Comparison of ENCODE assay signal across 1 cellular context in the genomic region with DNA sequence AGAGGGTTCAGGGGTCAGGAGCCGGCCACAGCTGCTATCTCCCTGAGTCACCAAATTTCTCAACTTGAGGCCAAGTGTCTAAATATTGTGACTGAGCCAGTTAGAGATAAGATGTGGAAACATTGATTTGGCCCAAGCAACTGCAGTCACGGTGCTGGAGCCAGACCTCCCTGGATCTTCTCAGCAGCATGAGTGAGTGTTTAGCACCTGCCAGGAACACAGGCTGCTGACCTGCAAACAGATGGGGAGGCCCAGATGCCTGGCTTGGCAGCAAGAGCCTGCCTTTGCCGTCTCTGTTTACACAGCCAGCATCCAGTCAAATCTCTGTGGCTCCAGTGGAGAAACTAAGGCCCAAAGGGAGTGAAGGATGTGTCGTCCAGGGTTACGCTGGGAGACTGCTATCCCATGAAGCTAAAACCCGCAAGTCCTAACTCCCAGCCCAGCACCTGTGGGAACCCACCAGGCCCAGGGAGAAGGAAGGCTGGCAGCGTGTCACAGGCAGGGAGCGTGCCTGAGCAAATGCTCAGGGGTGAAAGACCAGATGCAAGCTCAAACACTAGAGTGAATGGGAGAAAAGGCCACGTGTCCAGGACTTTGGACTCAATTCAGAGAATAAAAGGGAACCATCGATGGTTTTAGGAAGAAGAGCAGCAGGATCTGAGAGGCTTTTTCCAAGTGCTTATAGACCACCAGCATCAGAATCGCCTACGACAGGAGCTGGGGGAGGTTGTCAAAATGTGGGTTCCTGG.
A peak's percentile ranks its signal among the peaks of the same experiment; 100 is the strongest.
TF ChIP-seq lines count a peak whose summit lies in the region.

No MANE protein-coding gene starts in this region.

TF ChIP-seq in HepG2, 621 proteins besides CTCF, POLR2A, EP300 and RAD21 (continued from another document and continues in another):
- TF ChIP-seq, protein P1, sequence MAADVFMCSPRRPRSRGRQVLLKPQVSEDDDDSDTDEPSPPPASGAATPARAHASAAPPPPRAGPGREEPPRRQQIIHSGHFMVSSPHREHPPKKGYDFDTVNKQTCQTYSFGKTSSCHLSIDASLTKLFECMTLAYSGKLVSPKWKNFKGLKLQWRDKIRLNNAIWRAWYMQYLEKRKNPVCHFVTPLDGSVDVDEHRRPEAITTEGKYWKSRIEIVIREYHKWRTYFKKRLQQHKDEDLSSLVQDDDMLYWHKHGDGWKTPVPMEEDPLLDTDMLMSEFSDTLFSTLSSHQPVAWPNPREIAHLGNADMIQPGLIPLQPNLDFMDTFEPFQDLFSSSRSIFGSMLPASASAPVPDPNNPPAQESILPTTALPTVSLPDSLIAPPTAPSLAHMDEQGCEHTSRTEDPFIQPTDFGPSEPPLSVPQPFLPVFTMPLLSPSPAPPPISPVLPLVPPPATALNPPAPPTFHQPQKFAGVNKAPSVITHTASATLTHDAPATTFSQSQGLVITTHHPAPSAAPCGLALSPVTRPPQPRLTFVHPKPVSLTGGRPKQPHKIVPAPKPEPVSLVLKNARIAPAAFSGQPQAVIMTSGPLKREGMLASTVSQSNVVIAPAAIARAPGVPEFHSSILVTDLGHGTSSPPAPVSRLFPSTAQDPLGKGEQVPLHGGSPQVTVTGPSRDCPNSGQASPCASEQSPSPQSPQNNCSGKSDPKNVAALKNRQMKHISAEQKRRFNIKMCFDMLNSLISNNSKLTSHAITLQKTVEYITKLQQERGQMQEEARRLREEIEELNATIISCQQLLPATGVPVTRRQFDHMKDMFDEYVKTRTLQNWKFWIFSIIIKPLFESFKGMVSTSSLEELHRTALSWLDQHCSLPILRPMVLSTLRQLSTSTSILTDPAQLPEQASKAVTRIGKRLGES (CRISPR knock-in tag; IDR thresholded peaks at IDR 0.05; ENCODE audit: borderline replicate concordance), result peak; percentile 76; the same call in 1 of the 2 replicates
- 0 out of 2 replicates have a peak, but pooled peaks have one; percentile 80 for TF ChIP-seq FIP1L1 (IDR thresholded peaks at IDR 0.05; ENCODE audit: borderline replicate concordance, insufficient read depth, low read depth, low read length)
- TF ChIP-seq, protein P2, sequence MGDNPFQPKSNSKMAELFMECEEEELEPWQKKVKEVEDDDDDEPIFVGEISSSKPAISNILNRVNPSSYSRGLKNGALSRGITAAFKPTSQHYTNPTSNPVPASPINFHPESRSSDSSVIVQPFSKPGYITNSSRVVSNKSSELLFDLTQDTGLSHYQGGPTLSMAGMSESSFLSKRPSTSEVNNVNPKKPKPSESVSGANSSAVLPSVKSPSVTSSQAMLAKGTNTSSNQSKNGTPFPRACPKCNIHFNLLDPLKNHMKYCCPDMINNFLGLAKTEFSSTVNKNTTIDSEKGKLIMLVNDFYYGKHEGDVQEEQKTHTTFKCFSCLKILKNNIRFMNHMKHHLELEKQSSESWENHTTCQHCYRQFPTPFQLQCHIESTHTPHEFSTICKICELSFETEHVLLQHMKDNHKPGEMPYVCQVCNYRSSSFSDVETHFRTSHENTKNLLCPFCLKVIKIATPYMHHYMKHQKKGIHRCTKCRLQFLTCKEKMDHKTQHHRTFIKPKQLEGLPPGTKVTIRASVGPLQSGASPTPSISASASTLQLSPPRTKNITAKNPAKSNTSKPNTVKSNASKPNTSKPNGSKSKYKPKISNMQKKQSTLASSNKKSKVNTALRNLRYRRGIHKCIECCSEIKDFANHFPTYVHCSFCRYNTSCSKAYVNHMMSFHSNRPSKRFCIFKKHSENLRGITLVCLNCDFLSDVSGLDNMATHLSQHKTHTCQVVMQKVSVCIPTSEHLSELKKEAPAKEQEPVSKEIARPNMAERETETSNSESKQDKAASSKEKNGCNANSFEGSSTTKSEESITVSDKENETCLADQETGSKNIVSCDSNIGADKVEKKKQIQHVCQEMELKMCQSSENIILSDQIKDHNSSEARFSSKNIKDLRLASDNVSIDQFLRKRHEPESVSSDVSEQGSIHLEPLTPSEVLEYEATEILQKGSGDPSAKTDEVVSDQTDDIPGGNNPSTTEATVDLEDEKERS (CRISPR knock-in tag; IDR thresholded peaks at IDR 0.05), result peak; percentile 93
- peak; percentile 64 for TF ChIP-seq HMG20A (CRISPR knock-in tag; IDR thresholded peaks at IDR 0.05; ENCODE audit: borderline replicate concordance)
- TF ChIP-seq, protein P3, sequence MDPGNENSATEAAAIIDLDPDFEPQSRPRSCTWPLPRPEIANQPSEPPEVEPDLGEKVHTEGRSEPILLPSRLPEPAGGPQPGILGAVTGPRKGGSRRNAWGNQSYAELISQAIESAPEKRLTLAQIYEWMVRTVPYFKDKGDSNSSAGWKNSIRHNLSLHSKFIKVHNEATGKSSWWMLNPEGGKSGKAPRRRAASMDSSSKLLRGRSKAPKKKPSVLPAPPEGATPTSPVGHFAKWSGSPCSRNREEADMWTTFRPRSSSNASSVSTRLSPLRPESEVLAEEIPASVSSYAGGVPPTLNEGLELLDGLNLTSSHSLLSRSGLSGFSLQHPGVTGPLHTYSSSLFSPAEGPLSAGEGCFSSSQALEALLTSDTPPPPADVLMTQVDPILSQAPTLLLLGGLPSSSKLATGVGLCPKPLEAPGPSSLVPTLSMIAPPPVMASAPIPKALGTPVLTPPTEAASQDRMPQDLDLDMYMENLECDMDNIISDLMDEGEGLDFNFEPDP (CRISPR knock-in tag; conservative IDR thresholded peaks at IDR 0.05), result 0 out of 2 replicates have a peak, but pooled peaks have one; percentile 54
- no peak for TF ChIP-seq ZFP36 (IDR thresholded peaks at IDR 0.05; ENCODE audit: borderline replicate concordance, low read depth, low read length, partially characterized antibody)
- peak; percentile 79 for TF ChIP-seq ONECUT2 (CRISPR knock-in tag; IDR thresholded peaks at IDR 0.05)
- TF ChIP-seq, protein P4, sequence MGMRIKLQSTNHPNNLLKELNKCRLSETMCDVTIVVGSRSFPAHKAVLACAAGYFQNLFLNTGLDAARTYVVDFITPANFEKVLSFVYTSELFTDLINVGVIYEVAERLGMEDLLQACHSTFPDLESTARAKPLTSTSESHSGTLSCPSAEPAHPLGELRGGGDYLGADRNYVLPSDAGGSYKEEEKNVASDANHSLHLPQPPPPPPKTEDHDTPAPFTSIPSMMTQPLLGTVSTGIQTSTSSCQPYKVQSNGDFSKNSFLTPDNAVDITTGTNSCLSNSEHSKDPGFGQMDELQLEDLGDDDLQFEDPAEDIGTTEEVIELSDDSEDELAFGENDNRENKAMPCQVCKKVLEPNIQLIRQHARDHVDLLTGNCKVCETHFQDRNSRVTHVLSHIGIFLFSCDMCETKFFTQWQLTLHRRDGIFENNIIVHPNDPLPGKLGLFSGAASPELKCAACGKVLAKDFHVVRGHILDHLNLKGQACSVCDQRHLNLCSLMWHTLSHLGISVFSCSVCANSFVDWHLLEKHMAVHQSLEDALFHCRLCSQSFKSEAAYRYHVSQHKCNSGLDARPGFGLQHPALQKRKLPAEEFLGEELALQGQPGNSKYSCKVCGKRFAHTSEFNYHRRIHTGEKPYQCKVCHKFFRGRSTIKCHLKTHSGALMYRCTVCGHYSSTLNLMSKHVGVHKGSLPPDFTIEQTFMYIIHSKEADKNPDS (CRISPR knock-in tag; IDR thresholded peaks at IDR 0.05), result peak; percentile 81
- peak; percentile 84 for TF ChIP-seq CEBPB (IDR thresholded peaks at IDR 0.05; ENCODE audit: borderline replicate concordance, low read depth, low read length)
- peak; percentile 74; the same call in 1 of the 2 replicates for TF ChIP-seq ZNF12 (CRISPR knock-in tag; IDR thresholded peaks at IDR 0.05)
- TF ChIP-seq RORA (CRISPR knock-in tag; IDR thresholded peaks at IDR 0.05), result no peak
- peak; percentile 78 for TF ChIP-seq BHLHE40 (IDR thresholded peaks at IDR 0.05; ENCODE audit: low read length)
- peak; percentile 92 for TF ChIP-seq NCOA1 (CRISPR knock-in tag; IDR thresholded peaks at IDR 0.05)
- TF ChIP-seq, protein P5, sequence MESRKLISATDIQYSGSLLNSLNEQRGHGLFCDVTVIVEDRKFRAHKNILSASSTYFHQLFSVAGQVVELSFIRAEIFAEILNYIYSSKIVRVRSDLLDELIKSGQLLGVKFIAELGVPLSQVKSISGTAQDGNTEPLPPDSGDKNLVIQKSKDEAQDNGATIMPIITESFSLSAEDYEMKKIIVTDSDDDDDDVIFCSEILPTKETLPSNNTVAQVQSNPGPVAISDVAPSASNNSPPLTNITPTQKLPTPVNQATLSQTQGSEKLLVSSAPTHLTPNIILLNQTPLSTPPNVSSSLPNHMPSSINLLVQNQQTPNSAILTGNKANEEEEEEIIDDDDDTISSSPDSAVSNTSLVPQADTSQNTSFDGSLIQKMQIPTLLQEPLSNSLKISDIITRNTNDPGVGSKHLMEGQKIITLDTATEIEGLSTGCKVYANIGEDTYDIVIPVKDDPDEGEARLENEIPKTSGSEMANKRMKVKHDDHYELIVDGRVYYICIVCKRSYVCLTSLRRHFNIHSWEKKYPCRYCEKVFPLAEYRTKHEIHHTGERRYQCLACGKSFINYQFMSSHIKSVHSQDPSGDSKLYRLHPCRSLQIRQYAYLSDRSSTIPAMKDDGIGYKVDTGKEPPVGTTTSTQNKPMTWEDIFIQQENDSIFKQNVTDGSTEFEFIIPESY (CRISPR knock-in tag; IDR thresholded peaks at IDR 0.05), result peak; percentile 20; the same call in 1 of the 2 replicates
- TF ChIP-seq NR2F1 (CRISPR knock-in tag; IDR thresholded peaks at IDR 0.05), result peak; percentile 69 to 72
- TF ChIP-seq, protein P6, sequence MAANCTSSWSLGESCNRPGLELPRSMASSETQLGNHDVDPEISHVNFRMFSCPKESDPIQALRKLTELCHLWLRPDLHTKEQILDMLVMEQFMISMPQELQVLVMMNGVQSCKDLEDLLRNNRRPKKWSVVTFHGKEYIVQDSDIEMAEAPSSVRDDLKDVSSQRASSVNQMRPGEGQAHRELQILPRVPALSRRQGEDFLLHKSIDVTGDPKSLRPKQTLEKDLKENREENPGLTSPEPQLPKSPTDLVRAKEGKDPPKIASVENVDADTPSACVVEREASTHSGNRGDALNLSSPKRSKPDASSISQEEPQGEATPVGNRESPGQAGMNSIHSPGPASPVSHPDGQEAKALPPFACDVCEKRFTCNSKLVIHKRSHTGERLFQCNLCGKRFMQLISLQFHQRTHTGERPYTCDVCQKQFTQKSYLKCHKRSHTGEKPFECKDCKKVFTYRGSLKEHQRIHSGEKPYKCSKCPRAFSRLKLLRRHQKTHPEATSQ (CRISPR knock-in tag; IDR thresholded peaks at IDR 0.05; ENCODE audit: borderline replicate concordance), result no peak; the same call in 1 of the 2 replicates
- TF ChIP-seq, protein P7, sequence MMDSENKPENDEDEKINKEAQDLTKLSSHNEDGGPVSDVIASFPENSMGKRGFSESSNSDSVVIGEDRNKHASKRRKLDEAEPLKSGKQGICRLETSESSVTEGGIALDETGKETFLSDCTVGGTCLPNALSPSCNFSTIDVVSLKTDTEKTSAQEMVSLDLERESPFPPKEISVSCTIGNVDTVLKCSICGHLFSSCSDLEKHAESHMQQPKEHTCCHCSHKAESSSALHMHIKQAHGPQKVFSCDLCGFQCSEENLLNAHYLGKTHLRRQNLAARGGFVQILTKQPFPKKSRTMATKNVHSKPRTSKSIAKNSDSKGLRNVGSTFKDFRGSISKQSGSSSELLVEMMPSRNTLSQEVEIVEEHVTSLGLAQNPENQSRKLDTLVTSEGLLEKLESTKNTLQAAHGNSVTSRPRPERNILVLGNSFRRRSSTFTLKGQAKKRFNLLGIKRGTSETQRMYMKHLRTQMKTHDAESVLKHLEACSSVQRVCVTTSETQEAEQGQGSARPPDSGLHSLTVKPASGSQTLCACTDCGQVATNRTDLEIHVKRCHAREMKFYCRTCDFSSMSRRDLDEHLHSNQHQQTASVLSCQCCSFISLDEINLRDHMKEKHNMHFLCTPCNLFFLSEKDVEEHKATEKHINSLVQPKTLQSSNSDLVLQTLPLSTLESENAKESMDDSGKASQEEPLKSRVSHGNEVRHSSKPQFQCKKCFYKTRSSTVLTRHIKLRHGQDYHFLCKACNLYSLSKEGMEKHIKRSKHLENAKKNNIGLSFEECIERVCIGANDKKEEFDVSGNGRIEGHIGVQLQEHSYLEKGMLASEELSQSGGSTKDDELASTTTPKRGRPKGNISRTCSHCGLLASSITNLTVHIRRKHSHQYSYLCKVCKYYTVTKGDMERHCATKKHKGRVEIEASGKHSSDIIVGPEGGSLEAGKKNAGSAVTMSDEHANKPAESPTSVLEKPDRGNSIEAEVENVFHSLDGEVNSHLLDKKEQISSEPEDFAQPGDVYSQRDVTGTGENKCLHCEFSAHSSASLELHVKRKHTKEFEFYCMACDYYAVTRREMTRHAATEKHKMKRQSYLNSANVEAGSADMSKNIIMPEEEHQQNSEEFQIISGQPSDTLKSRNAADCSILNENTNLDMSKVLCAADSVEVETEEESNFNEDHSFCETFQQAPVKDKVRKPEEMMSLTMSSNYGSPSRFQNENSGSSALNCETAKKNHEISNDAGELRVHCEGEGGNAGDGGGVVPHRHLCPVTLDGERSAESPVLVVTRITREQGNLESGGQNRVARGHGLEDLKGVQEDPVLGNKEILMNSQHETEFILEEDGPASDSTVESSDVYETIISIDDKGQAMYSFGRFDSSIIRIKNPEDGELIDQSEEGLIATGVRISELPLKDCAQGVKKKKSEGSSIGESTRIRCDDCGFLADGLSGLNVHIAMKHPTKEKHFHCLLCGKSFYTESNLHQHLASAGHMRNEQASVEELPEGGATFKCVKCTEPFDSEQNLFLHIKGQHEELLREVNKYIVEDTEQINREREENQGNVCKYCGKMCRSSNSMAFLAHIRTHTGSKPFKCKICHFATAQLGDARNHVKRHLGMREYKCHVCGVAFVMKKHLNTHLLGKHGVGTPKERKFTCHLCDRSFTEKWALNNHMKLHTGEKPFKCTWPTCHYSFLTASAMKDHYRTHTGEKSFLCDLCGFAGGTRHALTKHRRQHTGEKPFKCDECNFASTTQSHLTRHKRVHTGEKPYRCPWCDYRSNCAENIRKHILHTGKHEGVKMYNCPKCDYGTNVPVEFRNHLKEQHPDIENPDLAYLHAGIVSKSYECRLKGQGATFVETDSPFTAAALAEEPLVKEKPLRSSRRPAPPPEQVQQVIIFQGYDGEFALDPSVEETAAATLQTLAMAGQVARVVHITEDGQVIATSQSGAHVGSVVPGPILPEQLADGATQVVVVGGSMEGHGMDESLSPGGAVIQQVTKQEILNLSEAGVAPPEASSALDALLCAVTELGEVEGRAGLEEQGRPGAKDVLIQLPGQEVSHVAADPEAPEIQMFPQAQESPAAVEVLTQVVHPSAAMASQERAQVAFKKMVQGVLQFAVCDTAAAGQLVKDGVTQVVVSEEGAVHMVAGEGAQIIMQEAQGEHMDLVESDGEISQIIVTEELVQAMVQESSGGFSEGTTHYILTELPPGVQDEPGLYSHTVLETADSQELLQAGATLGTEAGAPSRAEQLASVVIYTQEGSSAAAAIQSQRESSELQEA (CRISPR knock-in tag; IDR thresholded peaks at IDR 0.05; ENCODE audit: not compliant biosample characterization), result peak; percentile 93
- TF ChIP-seq RFXAP (CRISPR knock-in tag; IDR thresholded peaks at IDR 0.05; ENCODE audit: borderline replicate concordance), result peak; percentile 81; the same call in 1 of the 2 replicates
- TF ChIP-seq HNRNPLL (IDR thresholded peaks at IDR 0.05; ENCODE audit: low read depth, low read length, poor library complexity, severe bottlenecking), result no peak
- peak; percentile 87; the same call in 1 of the 2 replicates for TF ChIP-seq ZNF766 (CRISPR knock-in tag; IDR thresholded peaks at IDR 0.05; ENCODE audit: borderline replicate concordance)
- peak; percentile 88 for TF ChIP-seq PPARG (CRISPR knock-in tag; conservative IDR thresholded peaks at IDR 0.05)
- no peak for TF ChIP-seq ATF7 (IDR thresholded peaks at IDR 0.05)
- peak; percentile 63 for TF ChIP-seq ATF7 (CRISPR knock-in tag; IDR thresholded peaks at IDR 0.05)
- TF ChIP-seq PHF21A (CRISPR knock-in tag; IDR thresholded peaks at IDR 0.05), result peak; percentile 98
